In genomic region chr17:37118738-37119137, GRCh38 we compare ENCODE assay signal across 24 cellular contexts.
DNase-seq lines count a peak whose midpoint lies in the region; ATAC-seq, FAIRE-seq and TF ChIP-seq lines count a peak whose summit lies in the region.
"Had no signal": no experiment of that assay in that cellular context is flagged by ENCODE, and none has a peak within 500 bp of the region (broad histone marks: within the 10 kb centered on the region; RNA-seq: fewer than 3 reads in every experiment).

No MANE protein-coding gene starts in this region.

- H3K4me3 Mint-ChIP-seq in GM23338 (no peak overlapping the region), nephron progenitor cell (no peak overlapping the region), glutamatergic neuron (ENCODE audit: unreplicated experiment) (no peak overlapping the region)
- no peak overlapping the region for H3K4me3 Mint-ChIP-seq in CD4-positive, alpha-beta T cell
- H3K4me3 Mint-ChIP-seq: CD8-positive, alpha-beta memory T cell had no signal

- intact Hi-C loops in K562 (cut with micrococcal nuclease), result no loop called here
- intact Hi-C loops in CD4-positive, alpha-beta T cell (cut with DNase I, micrococcal nuclease), result no loop called here

- H3K4me3 ChIP-seq in GM23338 (no peak overlapping the region), HEK293 (ENCODE audit: low read depth, low read length) (no peak overlapping the region), K562 (no peak overlapping the region)

- no peak for TF ChIP-seq EP300 in K562 (IDR thresholded peaks at IDR 0.05; ENCODE audit: low read length)

- BruUV-seq in K562 (replicated peaks; lab: Mats Ljungman, UMichigan), result no TSS peak

- H3K27me3 Mint-ChIP-seq in GM23338 (ENCODE audit: insufficient read depth, low read depth, poor library complexity), result peaks cover 9% of the 10 kb centered on the region
- no peaks in the 10 kb centered on the region for H3K27me3 Mint-ChIP-seq in nephron progenitor cell (ENCODE audit: low read depth, poor library complexity)
- no peaks in the 10 kb centered on the region for H3K27me3 Mint-ChIP-seq in CD4-positive, alpha-beta T cell
- peaks cover 2% of the 10 kb centered on the region for H3K27me3 Mint-ChIP-seq in glutamatergic neuron (ENCODE audit: unreplicated experiment)
- H3K27me3 Mint-ChIP-seq: CD8-positive, alpha-beta memory T cell had no signal

- H3K27ac ChIP-seq in GM23338 (ENCODE audit: low read depth), result peak overlapping the region; percentile 5; the same call in 1 of the 2 replicates
- H3K27ac ChIP-seq in HEK293 (ENCODE audit: extremely low read depth, low read depth, low read length), result no peak overlapping the region
- no peak overlapping the region for H3K27ac ChIP-seq in K562 (ENCODE audit: extremely low read depth, low read depth, low read length)
- H3K27ac ChIP-seq in CD4-positive, alpha-beta T cell (ENCODE audit: low read depth, low read length), result no peak overlapping the region
- H3K27ac ChIP-seq: C4-2B, RWPE1 had no signal

- no peak for TF ChIP-seq CTCF in GM23338 (conservative IDR thresholded peaks at IDR 0.05; ENCODE audit: low read depth in 2 of 2)
- no peak for TF ChIP-seq CTCF in HEK293 (tag by site-specific recombination; IDR thresholded peaks at IDR 0.05)
- no peak for TF ChIP-seq CTCF in K562 (IDR thresholded peaks at IDR 0.05 in 2 of 3, conservative IDR thresholded peaks at IDR 0.05 in 1 of 3; ENCODE audit: insufficient read depth in 2 of 3, low read depth in 1 of 3, low read length in 3 of 3)
- TF ChIP-seq CTCF in nephron progenitor cell (IDR thresholded peaks at IDR 0.05), result no peak
- TF ChIP-seq CTCF in CD4-positive, alpha-beta T cell (IDR thresholded peaks at IDR 0.05), result no peak
- no peak for TF ChIP-seq CTCF in glutamatergic neuron (IDR thresholded peaks at IDR 0.05; ENCODE audit: partially characterized antibody, unreplicated experiment)

- H3K36me3 Mint-ChIP-seq in GM23338 (ENCODE audit: low read depth) (peaks cover 28% of the 10 kb centered on the region), nephron progenitor cell (ENCODE audit: low read depth) (peaks cover 63% of the 10 kb centered on the region), glutamatergic neuron (ENCODE audit: unreplicated experiment) (no peaks in the 10 kb centered on the region)
- peaks cover 50% of the 10 kb centered on the region for H3K36me3 Mint-ChIP-seq in CD4-positive, alpha-beta T cell (ENCODE audit: low read depth)

- WGBS in K562 (ENCODE audit: insufficient coverage, low coverage, missing lambda C conversion rate), result 69% methylated on average over 3 of the region's 3 CpGs

- H3F3A ChIP-seq in GM23338 (replicated peaks; ENCODE audit: low read depth), result no peaks in the 10 kb centered on the region

- peaks cover 13% of the 10 kb centered on the region; the same call in 1 of the 2 replicates for H3K36me3 ChIP-seq in GM23338 (ENCODE audit: insufficient read depth)
- H3K36me3 ChIP-seq in HEK293 (ENCODE audit: control insufficient read depth in 2 of 2, insufficient read depth in 1 of 2, low read length in 2 of 2), result peaks cover 16 to 29% of the 10 kb centered on the region in 2 experiments; a peak in 2 of 3 replicates
- peaks cover 96% of the 10 kb centered on the region for H3K36me3 ChIP-seq in K562 (ENCODE audit: control insufficient read depth, insufficient read depth, low read length)

- H3K9me3 Mint-ChIP-seq in GM23338 (no peaks in the 10 kb centered on the region), nephron progenitor cell (no peaks in the 10 kb centered on the region), glutamatergic neuron (ENCODE audit: unreplicated experiment) (peaks cover 3% of the 10 kb centered on the region)
- no peaks in the 10 kb centered on the region for H3K9me3 Mint-ChIP-seq in CD4-positive, alpha-beta T cell
- H3K9me3 Mint-ChIP-seq: CD8-positive, alpha-beta memory T cell had no signal

- H3K9me1 ChIP-seq in K562 (ENCODE audit: control insufficient read depth, insufficient read depth, low read length), result no peaks in the 10 kb centered on the region

- no peaks in the 10 kb centered on the region for H4K20me1 ChIP-seq in GM23338 (replicated peaks; ENCODE audit: insufficient read depth)
- H4K20me1 ChIP-seq in K562 (replicated peaks; ENCODE audit: control insufficient read depth, insufficient read depth, low read length), result no peaks in the 10 kb centered on the region

- FAIRE-seq in K562 (lab: Jason Lieb, UNC), result no peak
- FAIRE-seq: GM12891, HTR-8/SVneo had no signal

- H3K27me3 ChIP-seq in GM23338 (ENCODE audit: insufficient read depth) (no peaks in the 10 kb centered on the region), K562 (ENCODE audit: control insufficient read depth in 2 of 2, insufficient read depth in 2 of 2, low read length in 2 of 2) (no peaks in the 10 kb centered on the region)
- H3K27me3 ChIP-seq in CD4-positive, alpha-beta T cell (ENCODE audit: control insufficient read depth, insufficient read depth, low read length), result no peaks in the 10 kb centered on the region

- H3K4me1 Mint-ChIP-seq in GM23338, result peaks cover 42% of the 10 kb centered on the region
- H3K4me1 Mint-ChIP-seq in nephron progenitor cell, result peaks cover 63% of the 10 kb centered on the region
- no peaks in the 10 kb centered on the region for H3K4me1 Mint-ChIP-seq in CD4-positive, alpha-beta T cell (ENCODE audit: low read depth)
- H3K4me1 Mint-ChIP-seq in glutamatergic neuron (ENCODE audit: low read depth, unreplicated experiment), result peaks cover 22% of the 10 kb centered on the region
- H3K4me1 Mint-ChIP-seq: CD8-positive, alpha-beta memory T cell had no signal

- CTCF ChIA-PET in HEK293 (lab: Yijun Ruan, JAX), result interaction anchor here (1.1 to 1.2 kb wide), 3 partner anchors 64 to 493 kb away, joined by 3 read pairs; no protein-coding TSS in a partner anchor
- CTCF ChIA-PET in K562 (lab: Yijun Ruan, JAX; ENCODE audit: low intra/inter-chr PET ratio), result no interaction called here
- CTCF ChIA-PET in CD4-positive, alpha-beta T cell (lab: Charles Lee), result interaction anchor here (1.6 kb wide), 1 partner anchor 493 kb away, joined by 3 read pairs; no protein-coding TSS in a partner anchor

- no peak overlapping the region for H3K9ac ChIP-seq in K562 (ENCODE audit: insufficient read depth in 1 of 2, low read depth in 2 of 2, low read length in 2 of 2)

- ATAC-seq in GM23338 (no peak), K562 (no peak), HG03159 (IDR thresholded peaks at IDR 0.05; ENCODE audit: unreplicated experiment) (no peak), HG03095 (IDR thresholded peaks at IDR 0.05; ENCODE audit: unreplicated experiment) (no peak)
- no peak for ATAC-seq in CD4-positive, alpha-beta T cell (ENCODE audit: poor library complexity)
- ATAC-seq: Panc1 had no signal

- H3K4me2 ChIP-seq in GM23338 (no peak overlapping the region), K562 (ENCODE audit: insufficient read depth, low read length) (no peak overlapping the region)

- H2AFZ ChIP-seq in GM23338 (no peak overlapping the region), K562 (ENCODE audit: low read depth, low read length) (no peak overlapping the region)

- peak overlapping the region; percentile 70; the same call in 1 of the 2 replicates for H3K27ac Mint-ChIP-seq in GM23338
- H3K27ac Mint-ChIP-seq in nephron progenitor cell, result peak overlapping the region; percentile 92
- H3K27ac Mint-ChIP-seq in CD4-positive, alpha-beta T cell, result no peak overlapping the region
- H3K27ac Mint-ChIP-seq in glutamatergic neuron (ENCODE audit: unreplicated experiment), result no peak overlapping the region

- no peaks in the 10 kb centered on the region for H3K9me2 ChIP-seq in GM23338 (ENCODE audit: insufficient read depth)

- H3K9me3 ChIP-seq in HEK293 (ENCODE audit: control insufficient read depth, insufficient read depth, low read depth, low read length) (no peaks in the 10 kb centered on the region), K562 (replicated peaks; ENCODE audit: control insufficient read depth, insufficient read depth, low read depth, low read length) (no peaks in the 10 kb centered on the region)
- no peaks in the 10 kb centered on the region for H3K9me3 ChIP-seq in CD4-positive, alpha-beta T cell (ENCODE audit: control insufficient read depth, low read length)

- POLR2A ChIA-PET in HEK293 (lab: Yijun Ruan, JAX) (no interaction called here), K562 (lab: Yijun Ruan, JAX) (interaction anchor here (0.8 kb wide), 1 partner anchor 18 kb away, joined by 3 read pairs; no protein-coding TSS in a partner anchor)
- POLR2A ChIA-PET in CD4-positive, alpha-beta T cell (lab: Charles Lee), result no interaction called here

- TF ChIP-seq RAD21 in K562 (CRISPR knock-in tag; conservative IDR thresholded peaks at IDR 0.05 in 1 of 2, IDR thresholded peaks at IDR 0.05 in 1 of 2), result no peak

- DNase-seq in GM23338 (ENCODE audit: low spot score) (no peak), K562 (ENCODE audit: extremely low read depth in 1 of 4, low spot score in 3 of 4) (no peak), nephron progenitor cell (no peak), glutamatergic neuron (no peak)
- no peak for DNase-seq in CD4-positive, alpha-beta T cell
- DNase-seq: CD8-positive, alpha-beta memory T cell; DMS 273 treated with DMSO at 0.1 percent for 48 hours; DMS79; EL; GF-D8; IMR-90; NCI-H1048; NCI-H1436 treated with DMSO at 0.1 percent for 48 hours; NCI-H187 treated with DMSO at 0.1 percent for 48 hours; NCI-H446; SHP77 had no signal

- no peaks in the 10 kb centered on the region for H3K79me2 ChIP-seq in GM23338 (replicated peaks; ENCODE audit: insufficient read depth)
- no peaks in the 10 kb centered on the region for H3K79me2 ChIP-seq in K562 (ENCODE audit: control insufficient read depth, insufficient read depth, low read length)

- in situ Hi-C loops in K562 (cut with MboI), result no loop called here

- TF ChIP-seq POLR2A in K562 (conservative IDR thresholded peaks at IDR 0.05), result no peak

- H3K4me1 ChIP-seq in GM23338 (ENCODE audit: insufficient read depth) (peaks cover 33% of the 10 kb centered on the region), HEK293 (ENCODE audit: control insufficient read depth, insufficient read depth, low read length) (peaks cover 26% of the 10 kb centered on the region), K562 (replicated peaks in 1 of 2; ENCODE audit: control insufficient read depth in 2 of 2, insufficient read depth in 2 of 2, low read length in 2 of 2) (no peaks in the 10 kb centered on the region)

TF ChIP-seq in GM23338, 12 proteins besides CTCF, POLR2A, EP300 and RAD21 (continues in another document):
- no peak for TF ChIP-seq EZH2phosphoT487 (IDR thresholded peaks at IDR 0.05; ENCODE audit: unreplicated experiment)

TF ChIP-seq in HEK293, 187 proteins besides CTCF, POLR2A, EP300 and RAD21 (continues in another document):
- TF ChIP-seq ZNF274 (IDR thresholded peaks at IDR 0.05; ENCODE audit: low read length), result no peak
- TF ChIP-seq ZNF274 (tag by site-specific recombination; IDR thresholded peaks at IDR 0.05; ENCODE audit: borderline replicate concordance), result no peak
- no peak for TF ChIP-seq ZNF16 (tag by site-specific recombination; IDR thresholded peaks at IDR 0.05; ENCODE audit: low read depth)
- peak; percentile 95 for TF ChIP-seq GLIS1 (tag by site-specific recombination; IDR thresholded peaks at IDR 0.05)

TF ChIP-seq in K562, 482 proteins besides CTCF, POLR2A, EP300 and RAD21 (continues in another document):
- TF ChIP-seq GTF2A2 (tag; IDR thresholded peaks at IDR 0.05) (no peak), ZNF224 (CRISPR knock-in tag; IDR thresholded peaks at IDR 0.05) (no peak), CBX8 (IDR thresholded peaks at IDR 0.05; ENCODE audit: borderline replicate concordance, extremely low read depth, low read depth, low read length, poor library complexity, severe bottlenecking) (no peak)

Comparison
In these comparisons a context has a peak if more than half of its experiments do, and no peak if none do; other contexts are left out.
1. H3K27ac Mint-ChIP-seq: peak in GM23338 (single experiment) and nephron progenitor cell (single experiment); none in CD4-positive, alpha-beta T cell (single experiment) and glutamatergic neuron (single experiment).